Comparison of ENCODE assay signal across 9 cellular contexts in genomic region chr20:33075281-33075680, GRCh38. TPM values are rescaled to one million over a fixed set of nuclear protein-coding genes. Genes with fewer than 3 reads are reported as not detected.
"Had no signal": no experiment of that assay in that cellular context is flagged by ENCODE, and none has a peak within 500 bp of the region (broad histone marks: within the 10 kb centered on the region; RNA-seq: fewer than 3 reads in every experiment).

No MANE protein-coding gene starts in this region.

- H3K4me3 ChIP-seq: GM23248, HAP-1, K562 had no signal

- H3K27ac ChIP-seq: GM23248 had no signal

- H3K36me3 ChIP-seq: HAP-1 had no signal

- DNase-seq: GM23248, GOT3, H7, HFFc6, IMR-90 had no signal

- H3K9ac ChIP-seq: GM23248 had no signal

- H3K4me1 ChIP-seq: HAP-1 had no signal

- H3K9me3 ChIP-seq: HAP-1 had no signal

RNA-seq across cellular contexts. Expression of gene BPIFB4, which starts 4.2 kb away (rescaled TPM):
- total RNA-seq: GM23248, H4, H7, HFFc6, HT-29, IMR-90, K562 had no signal
- polyA plus RNA-seq: GM23248, IMR-90, K562 had no signal

RNA-seq across cellular contexts. Expression of gene BPIFB3, which starts 21.6 kb away (rescaled TPM):
- total RNA-seq: GM23248, H4, H7, HFFc6, HT-29, IMR-90, K562 had no signal
- polyA plus RNA-seq: GM23248, IMR-90, K562 had no signal

RNA-seq across cellular contexts. Expression of gene BPIFB6, which starts 43.8 kb away (rescaled TPM):
- total RNA-seq: GM23248, H4, H7, HFFc6, HT-29, IMR-90, K562 had no signal
- polyA plus RNA-seq: GM23248, IMR-90, K562 had no signal
